Comparison of ENCODE assay signal across 1 cellular context in the genomic region with DNA sequence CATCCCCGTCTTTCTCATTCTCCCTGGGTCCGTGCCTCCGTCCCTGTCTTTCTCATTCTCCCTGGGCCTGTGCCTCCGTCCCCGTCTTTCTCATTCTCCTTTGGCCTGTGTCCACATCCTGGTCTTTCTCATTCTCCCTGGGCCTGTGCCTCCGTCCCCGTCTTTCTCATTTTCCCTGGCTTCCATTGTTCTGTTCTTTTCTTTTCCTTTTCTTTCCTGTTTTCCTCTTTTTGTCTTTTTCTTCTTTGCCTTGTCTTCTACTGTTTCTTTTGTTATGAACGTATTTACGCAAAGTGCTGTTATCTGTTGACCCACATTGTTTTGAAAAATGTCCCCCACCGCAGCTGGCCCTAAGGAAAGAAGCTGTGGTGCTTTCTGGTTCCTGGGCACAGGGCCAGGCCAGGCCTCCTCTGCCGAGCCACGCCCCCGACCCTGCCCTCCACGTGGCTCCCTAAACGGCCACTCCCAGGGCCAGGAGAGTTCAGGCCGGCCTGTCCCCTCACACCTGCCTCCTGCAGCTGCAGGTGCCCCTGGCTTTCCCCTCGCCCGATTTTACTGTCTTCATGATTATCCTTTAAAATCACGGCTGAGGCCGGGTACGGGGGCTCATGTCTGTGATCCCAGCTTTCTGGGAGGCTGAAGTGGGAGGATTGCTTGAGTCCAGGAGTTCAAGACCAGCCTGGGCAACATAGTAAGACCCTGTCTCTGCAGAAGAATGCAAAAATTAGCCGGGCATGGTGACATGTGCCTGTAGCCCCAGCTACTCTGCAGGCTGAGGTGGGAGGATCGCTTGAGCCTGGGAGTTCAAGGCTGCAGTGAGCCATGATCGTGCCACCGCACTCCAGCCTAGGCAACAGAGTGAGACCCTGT.
TF ChIP-seq lines count a peak whose summit lies in the region.

No MANE protein-coding gene starts in this region.

TF ChIP-seq in K562, 482 proteins besides CTCF, POLR2A, EP300 and RAD21 (continued from another document and continues in another):
- TF ChIP-seq, protein P1, sequence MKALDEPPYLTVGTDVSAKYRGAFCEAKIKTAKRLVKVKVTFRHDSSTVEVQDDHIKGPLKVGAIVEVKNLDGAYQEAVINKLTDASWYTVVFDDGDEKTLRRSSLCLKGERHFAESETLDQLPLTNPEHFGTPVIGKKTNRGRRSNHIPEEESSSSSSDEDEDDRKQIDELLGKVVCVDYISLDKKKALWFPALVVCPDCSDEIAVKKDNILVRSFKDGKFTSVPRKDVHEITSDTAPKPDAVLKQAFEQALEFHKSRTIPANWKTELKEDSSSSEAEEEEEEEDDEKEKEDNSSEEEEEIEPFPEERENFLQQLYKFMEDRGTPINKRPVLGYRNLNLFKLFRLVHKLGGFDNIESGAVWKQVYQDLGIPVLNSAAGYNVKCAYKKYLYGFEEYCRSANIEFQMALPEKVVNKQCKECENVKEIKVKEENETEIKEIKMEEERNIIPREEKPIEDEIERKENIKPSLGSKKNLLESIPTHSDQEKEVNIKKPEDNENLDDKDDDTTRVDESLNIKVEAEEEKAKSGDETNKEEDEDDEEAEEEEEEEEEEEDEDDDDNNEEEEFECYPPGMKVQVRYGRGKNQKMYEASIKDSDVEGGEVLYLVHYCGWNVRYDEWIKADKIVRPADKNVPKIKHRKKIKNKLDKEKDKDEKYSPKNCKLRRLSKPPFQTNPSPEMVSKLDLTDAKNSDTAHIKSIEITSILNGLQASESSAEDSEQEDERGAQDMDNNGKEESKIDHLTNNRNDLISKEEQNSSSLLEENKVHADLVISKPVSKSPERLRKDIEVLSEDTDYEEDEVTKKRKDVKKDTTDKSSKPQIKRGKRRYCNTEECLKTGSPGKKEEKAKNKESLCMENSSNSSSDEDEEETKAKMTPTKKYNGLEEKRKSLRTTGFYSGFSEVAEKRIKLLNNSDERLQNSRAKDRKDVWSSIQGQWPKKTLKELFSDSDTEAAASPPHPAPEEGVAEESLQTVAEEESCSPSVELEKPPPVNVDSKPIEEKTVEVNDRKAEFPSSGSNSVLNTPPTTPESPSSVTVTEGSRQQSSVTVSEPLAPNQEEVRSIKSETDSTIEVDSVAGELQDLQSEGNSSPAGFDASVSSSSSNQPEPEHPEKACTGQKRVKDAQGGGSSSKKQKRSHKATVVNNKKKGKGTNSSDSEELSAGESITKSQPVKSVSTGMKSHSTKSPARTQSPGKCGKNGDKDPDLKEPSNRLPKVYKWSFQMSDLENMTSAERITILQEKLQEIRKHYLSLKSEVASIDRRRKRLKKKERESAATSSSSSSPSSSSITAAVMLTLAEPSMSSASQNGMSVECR (CRISPR knock-in tag; IDR thresholded peaks at IDR 0.05) = peak; percentile 86
- TF ChIP-seq NFXL1 (CRISPR knock-in tag; IDR thresholded peaks at IDR 0.05) (no peak), ZNF184 (CRISPR knock-in tag; IDR thresholded peaks at IDR 0.05) (no peak), NCOA1 (IDR thresholded peaks at IDR 0.05; ENCODE audit: low read depth) (peak; percentile 52; the same call in 1 of the 2 replicates), CBX3 (IDR thresholded peaks at IDR 0.05; ENCODE audit: borderline replicate concordance in 1 of 2, low read length in 2 of 2) (no peak), GABPB1 (CRISPR knock-in tag; IDR thresholded peaks at IDR 0.05) (no peak), HNRNPH1 (optimal IDR thresholded peaks at IDR 0.05; ENCODE audit: low read depth, low read length) (no peak), ARID3B (CRISPR knock-in tag; IDR thresholded peaks at IDR 0.05; ENCODE audit: borderline replicate concordance) (no peak), TFAP4 (CRISPR knock-in tag; IDR thresholded peaks at IDR 0.05; ENCODE audit: borderline replicate concordance) (peak; percentile 91), ZNF431 (CRISPR knock-in tag; IDR thresholded peaks at IDR 0.05) (no peak), MAZ (CRISPR knock-in tag; conservative IDR thresholded peaks at IDR 0.05 in 1 of 2, IDR thresholded peaks at IDR 0.05 in 1 of 2) (no peak), KAT8 (IDR thresholded peaks at IDR 0.05; ENCODE audit: low read depth) (0 out of 2 replicates have a peak, but pooled peaks have one; percentile 43), TEAD4 (IDR thresholded peaks at IDR 0.05; ENCODE audit: low read length) (peak; percentile 90), TEAD4 (CRISPR knock-in tag; IDR thresholded peaks at IDR 0.05; ENCODE audit: borderline replicate concordance) (peak; percentile 39; the same call in 1 of the 2 replicates), NUFIP1 (IDR thresholded peaks at IDR 0.05; ENCODE audit: partially characterized antibody) (no peak), MXD1 (CRISPR knock-in tag; IDR thresholded peaks at IDR 0.05; ENCODE audit: borderline replicate concordance, poor library complexity, severe bottlenecking) (peak; percentile 47), ZSCAN29 (IDR thresholded peaks at IDR 0.05) (no peak), MCM5 (IDR thresholded peaks at IDR 0.05; ENCODE audit: low read depth) (no peak), RNF2 (IDR thresholded peaks at IDR 0.05) (no peak), SREBF1 (IDR thresholded peaks at IDR 0.05; ENCODE audit: borderline replicate concordance, low read depth, low read length) (no peak), ZMIZ1 (IDR thresholded peaks at IDR 0.05; ENCODE audit: low read depth in 2 of 2, low read length in 2 of 2) (0 out of 4 replicates have a peak, but pooled peaks of 1 of the 2 experiments have one; percentile 66), HOMEZ (CRISPR knock-in tag; IDR thresholded peaks at IDR 0.05) (no peak), ZNF707 (CRISPR knock-in tag; conservative IDR thresholded peaks at IDR 0.05) (no peak)
- TF ChIP-seq, protein P2, sequence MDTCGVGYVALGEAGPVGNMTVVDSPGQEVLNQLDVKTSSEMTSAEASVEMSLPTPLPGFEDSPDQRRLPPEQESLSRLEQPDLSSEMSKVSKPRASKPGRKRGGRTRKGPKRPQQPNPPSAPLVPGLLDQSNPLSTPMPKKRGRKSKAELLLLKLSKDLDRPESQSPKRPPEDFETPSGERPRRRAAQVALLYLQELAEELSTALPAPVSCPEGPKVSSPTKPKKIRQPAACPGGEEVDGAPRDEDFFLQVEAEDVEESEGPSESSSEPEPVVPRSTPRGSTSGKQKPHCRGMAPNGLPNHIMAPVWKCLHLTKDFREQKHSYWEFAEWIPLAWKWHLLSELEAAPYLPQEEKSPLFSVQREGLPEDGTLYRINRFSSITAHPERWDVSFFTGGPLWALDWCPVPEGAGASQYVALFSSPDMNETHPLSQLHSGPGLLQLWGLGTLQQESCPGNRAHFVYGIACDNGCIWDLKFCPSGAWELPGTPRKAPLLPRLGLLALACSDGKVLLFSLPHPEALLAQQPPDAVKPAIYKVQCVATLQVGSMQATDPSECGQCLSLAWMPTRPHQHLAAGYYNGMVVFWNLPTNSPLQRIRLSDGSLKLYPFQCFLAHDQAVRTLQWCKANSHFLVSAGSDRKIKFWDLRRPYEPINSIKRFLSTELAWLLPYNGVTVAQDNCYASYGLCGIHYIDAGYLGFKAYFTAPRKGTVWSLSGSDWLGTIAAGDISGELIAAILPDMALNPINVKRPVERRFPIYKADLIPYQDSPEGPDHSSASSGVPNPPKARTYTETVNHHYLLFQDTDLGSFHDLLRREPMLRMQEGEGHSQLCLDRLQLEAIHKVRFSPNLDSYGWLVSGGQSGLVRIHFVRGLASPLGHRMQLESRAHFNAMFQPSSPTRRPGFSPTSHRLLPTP (IDR thresholded peaks at IDR 0.05; ENCODE audit: borderline replicate concordance, extremely low read depth, insufficient read length) = no peak
- TF ChIP-seq, protein P3, sequence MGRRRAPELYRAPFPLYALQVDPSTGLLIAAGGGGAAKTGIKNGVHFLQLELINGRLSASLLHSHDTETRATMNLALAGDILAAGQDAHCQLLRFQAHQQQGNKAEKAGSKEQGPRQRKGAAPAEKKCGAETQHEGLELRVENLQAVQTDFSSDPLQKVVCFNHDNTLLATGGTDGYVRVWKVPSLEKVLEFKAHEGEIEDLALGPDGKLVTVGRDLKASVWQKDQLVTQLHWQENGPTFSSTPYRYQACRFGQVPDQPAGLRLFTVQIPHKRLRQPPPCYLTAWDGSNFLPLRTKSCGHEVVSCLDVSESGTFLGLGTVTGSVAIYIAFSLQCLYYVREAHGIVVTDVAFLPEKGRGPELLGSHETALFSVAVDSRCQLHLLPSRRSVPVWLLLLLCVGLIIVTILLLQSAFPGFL (CRISPR knock-in tag; IDR thresholded peaks at IDR 0.05) = no peak
- TF ChIP-seq, protein P4, sequence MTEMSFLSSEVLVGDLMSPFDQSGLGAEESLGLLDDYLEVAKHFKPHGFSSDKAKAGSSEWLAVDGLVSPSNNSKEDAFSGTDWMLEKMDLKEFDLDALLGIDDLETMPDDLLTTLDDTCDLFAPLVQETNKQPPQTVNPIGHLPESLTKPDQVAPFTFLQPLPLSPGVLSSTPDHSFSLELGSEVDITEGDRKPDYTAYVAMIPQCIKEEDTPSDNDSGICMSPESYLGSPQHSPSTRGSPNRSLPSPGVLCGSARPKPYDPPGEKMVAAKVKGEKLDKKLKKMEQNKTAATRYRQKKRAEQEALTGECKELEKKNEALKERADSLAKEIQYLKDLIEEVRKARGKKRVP (CRISPR knock-in tag; IDR thresholded peaks at IDR 0.05) = no peak
